ENCODE assay signal across 9 cellular contexts in the genomic region with DNA sequence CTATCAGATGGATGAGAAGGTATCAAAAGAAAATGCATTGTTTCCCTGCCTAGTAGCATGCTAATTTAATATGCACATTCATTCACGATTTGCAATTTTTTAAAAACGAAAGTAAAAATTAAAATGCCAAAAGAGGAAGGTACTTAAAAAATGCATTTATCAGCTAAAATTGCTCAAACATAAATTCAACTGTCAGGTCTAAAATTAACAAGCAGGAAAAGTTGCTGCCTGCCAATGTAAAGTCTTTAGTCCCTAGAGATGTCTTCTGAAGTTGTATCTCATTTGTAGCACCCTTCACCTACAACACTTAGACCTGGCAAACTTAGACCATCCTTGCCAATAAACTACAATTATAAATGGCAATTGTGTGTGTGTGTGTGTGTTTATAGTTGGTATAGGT. TPM values are rescaled to one million over a fixed set of nuclear protein-coding genes. Genes with fewer than 3 reads are reported as not detected.
A peak's percentile ranks its signal among the peaks of the same experiment; 100 is the strongest.
DNase-seq lines count a peak whose midpoint lies in the region; ATAC-seq lines count a peak whose summit lies in the region.
"Had no signal": no experiment of that assay in that cellular context is flagged by ENCODE, and none has a peak within 500 bp of the region (broad histone marks: within the 10 kb centered on the region; RNA-seq: fewer than 3 reads in every experiment).

No MANE protein-coding gene starts in this region.

- no peaks in the 10 kb centered on the region for H3K27me3 ChIP-seq in mucosa of rectum (ENCODE audit: control insufficient read depth in 2 of 2, insufficient read depth in 2 of 2, low read length in 2 of 2)

- peak overlapping the region; percentile 19 to 48 for H3K4me3 ChIP-seq in mucosa of rectum (ENCODE audit: low read length in 2 of 2)

- H3K9me3 Mint-ChIP-seq in activated naive CD8-positive, alpha-beta T cell treated with anti-CD3 and anti-CD28 coated beads, Interleukin-2, amount 10 ng/mL, durations not matched to agents 7 days and 5 days = no peaks in the 10 kb centered on the region

- peaks cover 7% of the 10 kb centered on the region for H3K36me3 Mint-ChIP-seq in activated naive CD8-positive, alpha-beta T cell treated with anti-CD3 and anti-CD28 coated beads, Interleukin-2, amount 10 ng/mL, durations not matched to agents 7 days and 5 days

- ATAC-seq in activated naive CD8-positive, alpha-beta T cell treated with anti-CD3 and anti-CD28 coated beads, Interleukin-2, amount 10 ng/mL, durations not matched to agents 7 days and 5 days (ENCODE audit: low read depth) = no peak
- ATAC-seq in GM21529 (IDR thresholded peaks at IDR 0.05; ENCODE audit: unreplicated experiment) (no peak), HG03378 (IDR thresholded peaks at IDR 0.05; ENCODE audit: unreplicated experiment) (no peak)

- H3K36me3 ChIP-seq in KOPT-K1 (ENCODE audit: insufficient read depth, low read length) = peaks cover 12% of the 10 kb centered on the region; the same call in 1 of the 2 replicates
- H3K36me3 ChIP-seq in mucosa of rectum (ENCODE audit: control insufficient read depth in 2 of 2, insufficient read depth in 2 of 2, low read length in 2 of 2) = peaks cover 4% of the 10 kb centered on the region in 2 donors

- H3K4me1 ChIP-seq in mucosa of rectum (ENCODE audit: control insufficient read depth in 2 of 2, insufficient read depth in 2 of 2, low read length in 2 of 2) = peaks cover 8 to 10% of the 10 kb centered on the region in 2 donors

- peak overlapping the region; percentile 57 for H3K27ac ChIP-seq in KOPT-K1 (ENCODE audit: low read depth, low read length, poor library complexity, severe bottlenecking)
- peak overlapping the region in 1 of 2 donors; percentile 22 for H3K27ac ChIP-seq in mucosa of rectum (ENCODE audit: low read depth in 2 of 2, low read length in 2 of 2)

- H3K9me3 ChIP-seq in KOPT-K1 (ENCODE audit: insufficient read depth, low read length, poor library complexity, severe bottlenecking) = no peaks in the 10 kb centered on the region
- H3K9me3 ChIP-seq in mucosa of rectum (ENCODE audit: control insufficient read depth in 2 of 2, low read length in 2 of 2) = no peaks in the 10 kb centered on the region

- no peaks in the 10 kb centered on the region for H3K27me3 Mint-ChIP-seq in activated naive CD8-positive, alpha-beta T cell treated with anti-CD3 and anti-CD28 coated beads, Interleukin-2, amount 10 ng/mL, durations not matched to agents 7 days and 5 days

- DNase-seq in AML-193 (lab: John Stamatoyannopoulos, UW) (peak; percentile 30), SW 1271 (lab: John Stamatoyannopoulos, UW) (no peak), HuH-7 (ENCODE audit: low spot score) (no peak)
- DNase-seq in activated naive CD8-positive, alpha-beta T cell treated with anti-CD3 and anti-CD28 coated beads, Interleukin-2, amount 10 ng/mL, durations not matched to agents 7 days and 5 days = no peak
- DNase-seq: amniotic stem cell had no signal

- peak overlapping the region; percentile 68 for H3K4me3 Mint-ChIP-seq in activated naive CD8-positive, alpha-beta T cell treated with anti-CD3 and anti-CD28 coated beads, Interleukin-2, amount 10 ng/mL, durations not matched to agents 7 days and 5 days

- H3K27ac Mint-ChIP-seq in activated naive CD8-positive, alpha-beta T cell treated with anti-CD3 and anti-CD28 coated beads, Interleukin-2, amount 10 ng/mL, durations not matched to agents 7 days and 5 days = peak overlapping the region; percentile 67

- POLR2A ChIA-PET in activated naive CD8-positive, alpha-beta T cell treated with anti-CD3 and anti-CD28 coated beads, Interleukin-2, amount 10 ng/mL, durations not matched to agents 7 days and 5 days (lab: Charles Lee) = interaction anchor here (0.6 to 1.9 kb wide), 3 partner anchors 9 to 134 kb away, joined by 4 read pairs; partner anchors contain the start of gene ATP5MC2

- H3K4me1 Mint-ChIP-seq in activated naive CD8-positive, alpha-beta T cell treated with anti-CD3 and anti-CD28 coated beads, Interleukin-2, amount 10 ng/mL, durations not matched to agents 7 days and 5 days = peaks cover 17% of the 10 kb centered on the region

- H3K9ac ChIP-seq in mucosa of rectum (ENCODE audit: low read depth in 1 of 2, low read length in 2 of 2) = peak overlapping the region in 1 of 2 donors; percentile 6

RNA-seq across cellular contexts. Expression of gene ATF7, which starts 7.8 kb away (rescaled TPM):
- total RNA-seq in activated naive CD8-positive, alpha-beta T cell treated with anti-CD3 and anti-CD28 coated beads, Interleukin-2, amount 10 ng/mL, durations not matched to agents 7 days and 5 days = 10 to 100 TPM; 30.2 to 33.5 TPM

RNA-seq across cellular contexts. Expression of gene ATP5MC2, which starts 57.5 kb away (rescaled TPM):
- total RNA-seq in activated naive CD8-positive, alpha-beta T cell treated with anti-CD3 and anti-CD28 coated beads, Interleukin-2, amount 10 ng/mL, durations not matched to agents 7 days and 5 days = 100 to 1,000 TPM; 226 to 241 TPM

Comparison
In these comparisons a context has a peak if more than half of its experiments do, and no peak if none do; other contexts are left out.
1. DNase-seq: peak in AML-193 (2 of 2); none in activated naive CD8-positive, alpha-beta T cell treated with anti-CD3 and anti-CD28 coated beads, Interleukin-2, amount 10 ng/mL, durations not matched to agents 7 days and 5 days (single experiment), SW 1271 (0 of 2) and HuH-7 (single experiment).